ENCODE assay signal across 9 cellular contexts in genomic region chr2:191166111-191166755, GRCh38. TPM values are rescaled to one million over a fixed set of nuclear protein-coding genes. Genes with fewer than 3 reads are reported as not detected.
DNase-seq lines count a peak whose midpoint lies in the region; ATAC-seq and TF ChIP-seq lines count a peak whose summit lies in the region.
"Had no signal": no experiment of that assay in that cellular context is flagged by ENCODE, and none has a peak within 500 bp of the region (broad histone marks: within the 10 kb centered on the region; RNA-seq: fewer than 3 reads in every experiment).

No MANE protein-coding gene starts in this region.

- in situ Hi-C loops in GM13977 (cut with MboI; ENCODE audit: low pct_unique_long_range_greater_than_20kb, low sequenced_read_pairs, unreplicated experiment) = loop anchor here (25.0 kb wide), 1 partner anchor 346 kb away; no protein-coding TSS in a partner anchor

- DNase-seq in DMS53 (lab: John Stamatoyannopoulos, UW) (peak; percentile 12), DMS53 treated with DMSO at 0.1 percent for 48 hours (lab: John Stamatoyannopoulos, UW; ENCODE audit: unreplicated experiment) (no peak), astrocyte of the hippocampus (ENCODE audit: low read depth, low spot score) (peak; percentile 58), iPS-NIHi11 (ENCODE audit: low spot score) (peak; percentile 50), superior temporal gyrus (ENCODE audit: extremely low spot score) (peak; percentile 69), GM13977 (ENCODE audit: low spot score) (no peak), SK-N-DZ (ENCODE audit: low spot score) (no peak)
- DNase-seq: 8988T had no signal

- no peak for ATAC-seq in GM21825 (IDR thresholded peaks at IDR 0.05; ENCODE audit: unreplicated experiment)

- no peak for TF ChIP-seq CTCF in GM13977 (IDR thresholded peaks at IDR 0.05; ENCODE audit: extremely low read depth, insufficient read depth, missing control alignments)

RNA-seq across cellular contexts. Expression of gene STAT4, which starts 15.4 kb away (rescaled TPM):
- polyA plus RNA-seq in SK-N-DZ (2014; cell fraction: cytosol; rRNA removed) = 0.42 and 0.83 TPM in 2 replicates
- 0.18 and 3.7 TPM in 2 replicates for polyA plus RNA-seq in SK-N-DZ (2014; cell fraction: nucleus; rRNA removed)

Comparison
In these comparisons a context has a peak if more than half of its experiments do, and no peak if none do; other contexts are left out.
1. DNase-seq: peak in DMS53 (single experiment), astrocyte of the hippocampus (single experiment), iPS-NIHi11 (single experiment) and superior temporal gyrus (single experiment); none in DMS53 treated with DMSO at 0.1 percent for 48 hours (single experiment), GM13977 (single experiment) and SK-N-DZ (single experiment).